In the genomic region with DNA sequence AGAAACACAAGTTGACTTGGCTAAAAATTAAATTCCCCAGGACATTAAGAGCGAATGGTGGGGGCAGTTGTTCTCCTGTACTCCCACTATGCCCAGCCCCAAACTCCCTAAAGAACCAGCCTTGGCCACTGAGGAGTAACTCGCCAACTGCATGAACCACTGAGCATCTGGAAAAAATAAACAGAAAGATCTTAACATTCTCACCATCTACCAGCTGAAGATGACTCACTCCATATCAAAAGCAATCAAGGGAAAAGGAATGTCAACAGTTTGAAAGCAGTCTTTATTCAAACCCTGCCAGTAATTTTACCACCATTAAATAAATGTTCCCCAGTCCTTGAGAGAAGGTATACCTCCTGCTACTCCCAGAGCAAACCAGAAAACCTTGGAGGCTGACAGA, we compare ENCODE assay signal across 12 cellular contexts. TPM values are rescaled to one million over a fixed set of nuclear protein-coding genes. Genes with fewer than 3 reads are reported as not detected.
A peak's percentile ranks its signal among the peaks of the same experiment; 100 is the strongest.
DNase-seq lines count a peak whose midpoint lies in the region; ATAC-seq, FAIRE-seq and TF ChIP-seq lines count a peak whose summit lies in the region.
"Had no signal": no experiment of that assay in that cellular context is flagged by ENCODE, and none has a peak within 500 bp of the region (broad histone marks: within the 10 kb centered on the region; RNA-seq: fewer than 3 reads in every experiment).

No MANE protein-coding gene starts in this region.

- no peak overlapping the region for H3K9ac ChIP-seq in GM23248
- no peak overlapping the region for H3K9ac ChIP-seq in fibroblast of lung (ENCODE audit: insufficient read depth, low read length)
- no peak overlapping the region for H3K9ac ChIP-seq in smooth muscle cell (ENCODE audit: low read depth)

- 0% methylated on average over 2 of the region's 2 CpGs for WGBS in GM23248 (ENCODE audit: low coverage in 1 of 2, low lambda C conversion rate in 2 of 2, missing lambda C conversion rate in 2 of 2), 2 experiments
- WGBS in smooth muscle cell (ENCODE audit: low lambda C conversion rate) = 50% methylated on average over 2 of the region's 2 CpGs

- TF ChIP-seq CTCF in fibroblast of lung (conservative IDR thresholded peaks at IDR 0.05 in 1 of 2, IDR thresholded peaks at IDR 0.05 in 1 of 2; ENCODE audit: low read depth in 1 of 2, low read length in 2 of 2) (no peak), smooth muscle cell (IDR thresholded peaks at IDR 0.05; ENCODE audit: borderline replicate concordance, insufficient read depth, poor library complexity, severe bottlenecking) (no peak)

- H3K27me3 ChIP-seq in GM23248 (replicated peaks; ENCODE audit: insufficient read depth) (no peaks in the 10 kb centered on the region), fibroblast of lung (ENCODE audit: control insufficient read depth, insufficient read depth, low read length) (no peaks in the 10 kb centered on the region), smooth muscle cell (ENCODE audit: low read depth) (no peaks in the 10 kb centered on the region)

- no peaks in the 10 kb centered on the region for H3F3A ChIP-seq in GM23248 (ENCODE audit: insufficient read depth)
- H3F3A ChIP-seq in smooth muscle cell (ENCODE audit: low read depth) = peaks cover 17% of the 10 kb centered on the region

- DNase-seq in GM23248 = peak; percentile 6
- DNase-seq in RCC 7860 (ENCODE audit: low spot score) = peak; percentile 91
- peak; percentile 88 to 94 for DNase-seq in fibroblast of lung (ENCODE audit: low read depth in 2 of 2)
- DNase-seq in smooth muscle cell (lab: John Stamatoyannopoulos, UW; ENCODE audit: unreplicated experiment) = no peak
- no peak for DNase-seq in stimulated activated CD4-positive, alpha-beta T cell treated with anti-CD3 and anti-CD28 coated beads, Interleukin-2, amount 100 ng/mL, for 24 hours
- DNase-seq: activated CD4-positive, alpha-beta T cell treated with anti-CD3 and anti-CD28 coated beads, Interleukin-2, amount 10 ng/mL, durations not matched to agents 7 days and 5 days; aorta had no signal

- H3K4me1 ChIP-seq in GM23248 (ENCODE audit: insufficient read depth) (no peaks in the 10 kb centered on the region), fibroblast of lung (ENCODE audit: control insufficient read depth, extremely low read depth, insufficient read depth, low read length) (peaks cover 28% of the 10 kb centered on the region), smooth muscle cell (ENCODE audit: low read depth) (peaks cover 6% of the 10 kb centered on the region)

- H3K9me3 ChIP-seq in GM23248 (ENCODE audit: low read depth) (no peaks in the 10 kb centered on the region), fibroblast of lung (ENCODE audit: control insufficient read depth, insufficient read depth, low read depth, low read length) (no peaks in the 10 kb centered on the region), smooth muscle cell (replicated peaks; ENCODE audit: low read depth) (no peaks in the 10 kb centered on the region)
- H3K9me3 ChIP-seq: HAP-1, thoracic aorta had no signal

- in situ Hi-C loops in GM23248 (cut with MboI) = no loop called here

- H3K79me2 ChIP-seq in GM23248 (ENCODE audit: insufficient read depth) (no peaks in the 10 kb centered on the region), fibroblast of lung (ENCODE audit: control insufficient read depth, insufficient read depth, low read length) (peaks cover 5% of the 10 kb centered on the region), smooth muscle cell (ENCODE audit: low read depth) (peaks cover 9% of the 10 kb centered on the region)

- H3K4me2 ChIP-seq in GM23248 (ENCODE audit: unreplicated experiment) = no peak overlapping the region
- H3K4me2 ChIP-seq in fibroblast of lung (ENCODE audit: extremely low read depth, insufficient read depth, low read length) = peak overlapping the region; percentile 76
- H3K4me2 ChIP-seq in smooth muscle cell = peak overlapping the region; percentile 62

- H3K27ac ChIP-seq in GM23248 (no peak overlapping the region), fibroblast of lung (ENCODE audit: insufficient read depth, low read length) (peak overlapping the region; percentile 49), smooth muscle cell (ENCODE audit: low read depth) (peak overlapping the region; percentile 61)
- H3K27ac ChIP-seq: thoracic aorta had no signal

- ATAC-seq in HG03159 (IDR thresholded peaks at IDR 0.05; ENCODE audit: unreplicated experiment) = no peak
- no peak for ATAC-seq in GM21381 (IDR thresholded peaks at IDR 0.05; ENCODE audit: unreplicated experiment)
- ATAC-seq in HG02623 (IDR thresholded peaks at IDR 0.05; ENCODE audit: unreplicated experiment) = no peak

- H2AFZ ChIP-seq in GM23248 (no peak overlapping the region), fibroblast of lung (ENCODE audit: low read length) (no peak overlapping the region), smooth muscle cell (ENCODE audit: low read depth) (no peak overlapping the region)

- H3K36me3 ChIP-seq in GM23248 (ENCODE audit: low read depth) = no peaks in the 10 kb centered on the region
- no peaks in the 10 kb centered on the region for H3K36me3 ChIP-seq in fibroblast of lung (ENCODE audit: control insufficient read depth, insufficient read depth, low read length)
- H3K36me3 ChIP-seq in smooth muscle cell (ENCODE audit: low read depth) = no peaks in the 10 kb centered on the region
- H3K36me3 ChIP-seq: HAP-1, thoracic aorta had no signal

- H4K20me1 ChIP-seq in GM23248 (ENCODE audit: insufficient read depth) = no peaks in the 10 kb centered on the region
- H4K20me1 ChIP-seq in fibroblast of lung (ENCODE audit: control insufficient read depth, extremely low read depth, insufficient read depth, low read length) = no peaks in the 10 kb centered on the region
- H4K20me1 ChIP-seq in smooth muscle cell (ENCODE audit: low read depth) = peaks cover 3% of the 10 kb centered on the region

- H3K4me3 ChIP-seq in GM23248 (no peak overlapping the region), fibroblast of lung (replicated peaks in 1 of 4; ENCODE audit: control extremely low read depth in 1 of 4, insufficient read depth in 1 of 4, low read depth in 3 of 4, low read length in 4 of 4) (no peak overlapping the region), smooth muscle cell (no peak overlapping the region)
- H3K4me3 ChIP-seq: HAP-1, thoracic aorta had no signal

- H3K9me2 ChIP-seq in GM23248 (ENCODE audit: insufficient read depth) = no peaks in the 10 kb centered on the region

- FAIRE-seq in RCC 7860 (lab: Jason Lieb, UNC) = peak; percentile 98

RNA-seq across cellular contexts. Expression of a gene that starts 45.4 kb away (rescaled TPM):
- not detected in 2 replicates for total RNA-seq in GM23248 (2014; rRNA removed; shearing (Covaris generic))
- not detected in 2 replicates for polyA plus RNA-seq in GM23248 (2016; fragmentation: Nextera tagmentation; extraction: Ambion mirVana)
- 4.4 and 8.3 TPM in 2 replicates for total RNA-seq in fibroblast of lung
- polyA plus RNA-seq in fibroblast of lung = 12.0 and 15.7 TPM in 2 replicates
- polyA plus RNA-seq in fibroblast of lung (2012) = 6.7 and 8.1 TPM in 2 replicates
- polyA minus RNA-seq in fibroblast of lung (ENCODE audit: low replicate concordance) = 8.6 and 31.6 TPM in 2 replicates
- total RNA-seq in smooth muscle cell = 22.9 and 42.3 TPM in 2 replicates
- polyA plus RNA-seq in smooth muscle cell = 4.8 and 22.3 TPM in 2 replicates
- total RNA-seq: activated CD4-positive, alpha-beta T cell treated with anti-CD3 and anti-CD28 coated beads, Interleukin-2, amount 10 ng/mL, durations not matched to agents 7 days and 5 days had no signal

Comparison
In these comparisons a context has a peak if more than half of its experiments do, and no peak if none do; other contexts are left out.
1. DNase-seq: peak in GM23248 (single experiment), RCC 7860 (single experiment) and fibroblast of lung (2 of 2); none in smooth muscle cell (single experiment) and stimulated activated CD4-positive, alpha-beta T cell treated with anti-CD3 and anti-CD28 coated beads, Interleukin-2, amount 100 ng/mL, for 24 hours (0 of 2).